Comparison of ENCODE assay signal across 10 cellular contexts in the genomic region with DNA sequence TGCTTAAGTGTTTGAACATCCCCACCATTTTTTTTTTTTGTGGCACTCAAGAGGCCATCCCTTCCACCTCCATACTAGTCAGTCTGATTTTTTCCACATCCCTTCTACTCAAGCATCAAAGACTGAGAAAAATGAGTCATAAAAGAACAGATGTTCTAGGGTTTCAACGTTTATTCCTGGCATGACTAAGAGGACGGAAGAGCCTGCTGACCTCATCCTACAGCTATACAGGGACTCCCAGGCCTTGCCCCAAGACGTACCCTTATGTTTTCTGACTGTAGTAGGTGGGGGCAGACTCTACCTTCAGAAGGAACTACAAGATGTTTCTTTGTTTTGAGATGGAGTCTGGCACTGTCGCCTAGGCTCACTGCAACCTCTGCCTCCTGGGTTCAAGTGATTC. TPM values are rescaled to one million over a fixed set of nuclear protein-coding genes. Genes with fewer than 3 reads are reported as not detected.
DNase-seq lines count a peak whose midpoint lies in the region; ATAC-seq and TF ChIP-seq lines count a peak whose summit lies in the region.
"Had no signal": no experiment of that assay in that cellular context is flagged by ENCODE, and none has a peak within 500 bp of the region (broad histone marks: within the 10 kb centered on the region; RNA-seq: fewer than 3 reads in every experiment).

No MANE protein-coding gene starts in this region.

- H3K4me3 ChIP-seq in CD4-positive, CD25-positive, alpha-beta regulatory T cell (ENCODE audit: low read depth, low read length) = no peak overlapping the region
- H3K4me3 ChIP-seq in SK-N-SH (ENCODE audit: low read depth in 2 of 2, low read length in 1 of 2) = no peak overlapping the region
- no peak overlapping the region for H3K4me3 ChIP-seq in transverse colon

- no peaks in the 10 kb centered on the region for H3K9me3 Mint-ChIP-seq in CD4-positive, CD25-positive, alpha-beta regulatory T cell
- H3K9me3 Mint-ChIP-seq: endodermal cell had no signal

- no peak overlapping the region for H3K27ac Mint-ChIP-seq in CD4-positive, CD25-positive, alpha-beta regulatory T cell
- H3K27ac Mint-ChIP-seq: endodermal cell had no signal

- WGBS in SK-N-SH (ENCODE audit: low lambda C conversion rate) = 23% methylated on average over 4 of the region's 4 CpGs
- WGBS in transverse colon (ENCODE audit: low coverage in 1 of 2), 2 donors = 39% methylated on average over 4 of the region's 4 CpGs; no CpG with 5 or more reads in 1 of the 2 donors

- TF ChIP-seq POLR2A in transverse colon (IDR thresholded peaks at IDR 0.05) = no peak

- POLR2A ChIA-PET in SK-N-SH (lab: Yijun Ruan, JAX) = no interaction called here

- H3F3A ChIP-seq in SK-N-SH (replicated peaks; ENCODE audit: insufficient read depth) = peaks cover 4% of the 10 kb centered on the region

- no peaks in the 10 kb centered on the region for H3K9me3 ChIP-seq in CD4-positive, CD25-positive, alpha-beta regulatory T cell (ENCODE audit: control insufficient read depth in 2 of 2, low read length in 2 of 2)
- no peaks in the 10 kb centered on the region for H3K9me3 ChIP-seq in SK-N-SH
- H3K9me3 ChIP-seq in transverse colon = no peaks in the 10 kb centered on the region

- peaks cover 12% of the 10 kb centered on the region for H3K27me3 Mint-ChIP-seq in CD4-positive, CD25-positive, alpha-beta regulatory T cell

- peaks cover 22% of the 10 kb centered on the region for H3K4me1 ChIP-seq in CD4-positive, CD25-positive, alpha-beta regulatory T cell (ENCODE audit: control insufficient read depth, insufficient read depth, low read length, poor library complexity, severe bottlenecking)
- H3K4me1 ChIP-seq in SK-N-SH (ENCODE audit: control insufficient read depth in 1 of 2, insufficient read depth in 2 of 2, low read depth in 1 of 2, low read length in 1 of 2) = peaks cover 6% of the 10 kb centered on the region in 2 experiments; a peak in 3 of 4 replicates
- H3K4me1 ChIP-seq in transverse colon = peaks cover 13 to 25% (median 23%) of the 10 kb centered on the region in 4 donors

- in situ Hi-C loops in transverse colon (cut with MboI; ENCODE audit: low pct_ligation_motif_present in 1 of 4, low pct_unique_long_range_greater_than_20kb in 1 of 4, low sequenced_read_pairs in 3 of 4) = no loop called here

- H3K4me2 ChIP-seq in SK-N-SH = no peak overlapping the region

- no peaks in the 10 kb centered on the region for H3K36me3 ChIP-seq in CD4-positive, CD25-positive, alpha-beta regulatory T cell (ENCODE audit: control insufficient read depth, insufficient read depth, low read length)
- H3K36me3 ChIP-seq in SK-N-SH (replicated peaks in 1 of 2; ENCODE audit: control insufficient read depth in 1 of 2, insufficient read depth in 2 of 2, low read length in 1 of 2) = no peaks in the 10 kb centered on the region
- no peaks in the 10 kb centered on the region for H3K36me3 ChIP-seq in transverse colon

- H4K20me1 ChIP-seq in SK-N-SH (ENCODE audit: insufficient read depth) = no peaks in the 10 kb centered on the region

- H3K36me3 Mint-ChIP-seq in CD4-positive, CD25-positive, alpha-beta regulatory T cell = no peaks in the 10 kb centered on the region

- no peak for TF ChIP-seq RAD21 in SK-N-SH (IDR thresholded peaks at IDR 0.05; ENCODE audit: low read length)

- TF ChIP-seq EP300 in SK-N-SH (IDR thresholded peaks at IDR 0.05; ENCODE audit: borderline replicate concordance in 1 of 2, low read depth in 1 of 2, low read length in 1 of 2) = peak in 1 of 2 experiments; percentile 70; a peak in 2 of 4 replicates
- no peak for TF ChIP-seq EP300 in transverse colon (IDR thresholded peaks at IDR 0.05; ENCODE audit: low read depth)

- H3K9ac ChIP-seq in SK-N-SH = no peak overlapping the region

- ATAC-seq in CD4-positive, CD25-positive, alpha-beta regulatory T cell (ENCODE audit: low read depth in 2 of 2) = peak; percentile 51 to 56

- intact Hi-C loops in transverse colon (cut with DNase I; ENCODE audit: low total_unique reads) = no loop called here

- H3K9me2 ChIP-seq in SK-N-SH = no peaks in the 10 kb centered on the region

- CTCF ChIA-PET in SK-N-SH (lab: Yijun Ruan, JAX) = interaction anchor here (0.9 kb wide), 1 partner anchor 24 kb away, joined by 3 read pairs; no protein-coding TSS in a partner anchor

- TF ChIP-seq CTCF in SK-N-SH (IDR thresholded peaks at IDR 0.05) = no peak
- TF ChIP-seq CTCF in transverse colon (IDR thresholded peaks at IDR 0.05) = no peak

- H3K79me2 ChIP-seq in SK-N-SH (ENCODE audit: insufficient read depth) = no peaks in the 10 kb centered on the region

- H3K4me1 Mint-ChIP-seq in CD4-positive, CD25-positive, alpha-beta regulatory T cell = peaks cover 5 to 21% (median 15%) of the 10 kb centered on the region in 4 donors

- peak overlapping the region in 2 of 4 donors; percentile 39 to 64 for H3K4me3 Mint-ChIP-seq in CD4-positive, CD25-positive, alpha-beta regulatory T cell
- H3K4me3 Mint-ChIP-seq: endodermal cell had no signal

- H3K27me3 ChIP-seq in CD4-positive, CD25-positive, alpha-beta regulatory T cell (ENCODE audit: control insufficient read depth, insufficient read depth, low read length) = no peaks in the 10 kb centered on the region
- H3K27me3 ChIP-seq in SK-N-SH (ENCODE audit: insufficient read depth) = no peaks in the 10 kb centered on the region
- H3K27me3 ChIP-seq in transverse colon = peaks cover 12% of the 10 kb centered on the region

- no peak overlapping the region for H2AFZ ChIP-seq in SK-N-SH (ENCODE audit: low read depth)

- H3K27ac ChIP-seq in CD4-positive, CD25-positive, alpha-beta regulatory T cell (ENCODE audit: insufficient read depth, low read length, poor library complexity, severe bottlenecking) = no peak overlapping the region
- peak overlapping the region in 1 of 2 experiments; percentile 47; a peak in 2 of 4 replicates for H3K27ac ChIP-seq in SK-N-SH (ENCODE audit: low read depth in 2 of 2, low read length in 1 of 2)
- H3K27ac ChIP-seq in transverse colon = no peak overlapping the region

- DNase-seq in CD4-positive, CD25-positive, alpha-beta regulatory T cell = peak in 1 of 3 donors; percentile 71
- peak; percentile 99 for DNase-seq in HCEC 1CT
- DNase-seq in SK-N-SH = peak; percentile 23
- peak; percentile 68 for DNase-seq in glomerular endothelial cell (ENCODE audit: extremely low read depth, low read depth, low spot score)
- no peak for DNase-seq in GM19238 (ENCODE audit: insufficient read length, low spot score)
- DNase-seq in transverse colon = no peak
- no peak for DNase-seq in activated CD4-positive, alpha-beta T cell treated with anti-CD3 and anti-CD28 coated beads, Interleukin-2, amount 50 U/mL, for 4 hours
- no peak for DNase-seq in cortex of kidney (lab: John Stamatoyannopoulos, UW)
- DNase-seq: endodermal cell had no signal

TF ChIP-seq in SK-N-SH, 30 proteins besides CTCF, POLR2A, EP300 and RAD21 (continues in another document):
- TF ChIP-seq ELF1 (IDR thresholded peaks at IDR 0.05) (no peak), FOSL2 (IDR thresholded peaks at IDR 0.05; ENCODE audit: borderline replicate concordance, low read depth) (peak; percentile 98), YY1 (IDR thresholded peaks at IDR 0.05; ENCODE audit: low read depth) (peak; percentile 48; the same call in 1 of the 2 replicates), JUND (IDR thresholded peaks at IDR 0.05) (peak; percentile 95), SMC3 (IDR thresholded peaks at IDR 0.05; ENCODE audit: low read depth, low read length) (no peak), TCF12 (IDR thresholded peaks at IDR 0.05) (peak; percentile 95), SIN3A (IDR thresholded peaks at IDR 0.05; ENCODE audit: borderline replicate concordance, low read depth, low read length) (0 out of 2 replicates have a peak, but pooled peaks have one; percentile 16), POLR2AphosphoS5 (IDR thresholded peaks at IDR 0.05; ENCODE audit: low read depth, low read length) (peak; percentile 45; the same call in 1 of the 2 replicates), GATA2 (CRISPR knock-in tag; IDR thresholded peaks at IDR 0.05) (no peak), TEAD4 (IDR thresholded peaks at IDR 0.05; ENCODE audit: borderline replicate concordance, insufficient read depth) (0 out of 2 replicates have a peak, but pooled peaks have one; percentile 28), MXI1 (IDR thresholded peaks at IDR 0.05; ENCODE audit: low read depth, low read length) (no peak)
- TF ChIP-seq, protein P1, sequence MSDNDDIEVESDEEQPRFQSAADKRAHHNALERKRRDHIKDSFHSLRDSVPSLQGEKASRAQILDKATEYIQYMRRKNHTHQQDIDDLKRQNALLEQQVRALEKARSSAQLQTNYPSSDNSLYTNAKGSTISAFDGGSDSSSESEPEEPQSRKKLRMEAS (IDR thresholded peaks at IDR 0.05; ENCODE audit: low read depth) = peak; percentile 37; the same call in 1 of the 2 replicates

RNA-seq across cellular contexts. Expression of gene ITPKA, which starts 3.3 kb away (rescaled TPM):
- not detected for total RNA-seq in CD4-positive, CD25-positive, alpha-beta regulatory T cell
- polyA plus RNA-seq in CD4-positive, CD25-positive, alpha-beta regulatory T cell = not detected
- 1.0 and 2.2 TPM in 2 replicates for polyA plus RNA-seq in SK-N-SH (2012; rRNA removed)
- 0.60 and 1.1 TPM in 2 replicates for polyA plus RNA-seq in SK-N-SH (2012; cell fraction: cytosol; rRNA removed)
- 4.9 and 7.4 TPM in 2 replicates for polyA plus RNA-seq in SK-N-SH (2012; cell fraction: nucleus; rRNA removed)
- total RNA-seq in glomerular endothelial cell = 2.1 and 5.0 TPM in 2 replicates
- 100 to 1,000 TPM in 3 of 4 donors, 10 to 100 TPM in 1; 57.6 to 161 (median 116) TPM for total RNA-seq in transverse colon

RNA-seq across cellular contexts. Expression of gene LTK, which starts 23.3 kb away (rescaled TPM):
- total RNA-seq in CD4-positive, CD25-positive, alpha-beta regulatory T cell = 2.0 TPM
- polyA plus RNA-seq in CD4-positive, CD25-positive, alpha-beta regulatory T cell = under 1 TPM; 0.17 to 0.59 (median 0.38) TPM
- polyA plus RNA-seq in SK-N-SH (2012; rRNA removed) = 0.06 and 0.07 TPM in 2 replicates
- 0.01 and 0.07 TPM in 2 replicates for polyA plus RNA-seq in SK-N-SH (2012; cell fraction: cytosol; rRNA removed)
- 0.87 and 1.6 TPM in 2 replicates for polyA plus RNA-seq in SK-N-SH (2012; cell fraction: nucleus; rRNA removed)
- 0.24 and 0.70 TPM in 2 replicates for total RNA-seq in glomerular endothelial cell
- 10 to 100 TPM in 2 of 4 donors, 1 to 10 TPM in 1, under 1 TPM in 1; 0.40 to 15.0 (median 11.6) TPM for total RNA-seq in transverse colon
- total RNA-seq: SK-MEL-5 had no signal

RNA-seq across cellular contexts. Expression of gene RPAP1, which starts 53.7 kb away (rescaled TPM):
- total RNA-seq in CD4-positive, CD25-positive, alpha-beta regulatory T cell = 29.5 TPM
- polyA plus RNA-seq in CD4-positive, CD25-positive, alpha-beta regulatory T cell = 1 to 10 TPM; 4.7 to 9.1 (median 8.1) TPM
- polyA plus RNA-seq in SK-N-SH (2012; rRNA removed) = 18.0 and 20.2 TPM in 2 replicates
- 8.4 and 10.4 TPM in 2 replicates for polyA plus RNA-seq in SK-N-SH (2012; cell fraction: cytosol; rRNA removed)
- polyA plus RNA-seq in SK-N-SH (2012; cell fraction: nucleus; rRNA removed) = 54.9 and 55.9 TPM in 2 replicates
- 27.6 and 33.5 TPM in 2 replicates for total RNA-seq in glomerular endothelial cell
- total RNA-seq in transverse colon = 10 to 100 TPM; 12.3 to 35.6 (median 19.7) TPM

Comparison
In these comparisons a context has a peak if more than half of its experiments do, and no peak if none do; other contexts are left out.
1. DNase-seq: peak in HCEC 1CT (single experiment), SK-N-SH (single experiment) and glomerular endothelial cell (single experiment); none in GM19238 (single experiment), transverse colon (single experiment), activated CD4-positive, alpha-beta T cell treated with anti-CD3 and anti-CD28 coated beads, Interleukin-2, amount 50 U/mL, for 4 hours (0 of 2) and cortex of kidney (single experiment).